ENCODE assay signal across 19 cellular contexts in genomic region chr13:73971481-73971880, GRCh38.
"Had no signal": no experiment of that assay in that cellular context is flagged by ENCODE, and none has a peak within 500 bp of the region (broad histone marks: within the 10 kb centered on the region; RNA-seq: fewer than 3 reads in every experiment).

No MANE protein-coding gene starts in this region.

- DNase-seq: dermis blood vessel endothelial cell; endodermal cell; erythroblast; foreskin melanocyte; head of caudate nucleus; left colon; left ventricle myocardium superior; mesendoderm; naive thymus-derived CD4-positive, alpha-beta T cell; nephron progenitor cell; posterior cingulate gyrus; stimulated activated CD4-positive, alpha-beta T cell treated with anti-CD3 and anti-CD28 coated beads, Interleukin-2, amount 100 ng/mL, for 24 hours; stimulated activated CD4-positive, alpha-beta T cell treated with anti-CD3 and anti-CD28 coated beads, Interleukin-4, amount 100 ng/mL, for 4 hours; stimulated activated naive B cell treated with anti-CD40 and anti-IgM and Interleukin-4, amounts not matched to agents 10 μg/mL and 1 μg/mL and 100 μg/mL, for 72 hours; stimulated activated naive CD8-positive, alpha-beta T cell treated with anti-CD3 and anti-CD28 coated beads, Interleukin-15, amount 100 ng/mL, for 72 hours; testis; upper lobe of right lung had no signal

- FAIRE-seq: endothelial cell of umbilical vein had no signal

- H3K4me3 Mint-ChIP-seq: endodermal cell; nephron progenitor cell; stimulated activated naive B cell treated with anti-CD40 and anti-IgM and Interleukin-4, amounts not matched to agents 10 μg/mL and 1 μg/mL and 100 μg/mL, for 72 hours; stimulated activated naive CD8-positive, alpha-beta T cell treated with anti-CD3 and anti-CD28 coated beads, Interleukin-15, amount 100 ng/mL, for 72 hours had no signal

- ATAC-seq: left colon; left ventricle myocardium superior; naive thymus-derived CD4-positive, alpha-beta T cell; sciatic nerve; stimulated activated naive B cell treated with anti-CD40 and anti-IgM and Interleukin-4, amounts not matched to agents 10 μg/mL and 1 μg/mL and 100 μg/mL, for 72 hours; stimulated activated naive CD8-positive, alpha-beta T cell treated with anti-CD3 and anti-CD28 coated beads, Interleukin-15, amount 100 ng/mL, for 72 hours; upper lobe of right lung had no signal

- H3K27ac Mint-ChIP-seq: endodermal cell; nephron progenitor cell; stimulated activated naive CD8-positive, alpha-beta T cell treated with anti-CD3 and anti-CD28 coated beads, Interleukin-15, amount 100 ng/mL, for 72 hours had no signal

- H3K27me3 Mint-ChIP-seq: naive thymus-derived CD4-positive, alpha-beta T cell; stimulated activated naive B cell treated with anti-CD40 and anti-IgM and Interleukin-4, amounts not matched to agents 10 μg/mL and 1 μg/mL and 100 μg/mL, for 72 hours; stimulated activated naive CD8-positive, alpha-beta T cell treated with anti-CD3 and anti-CD28 coated beads, Interleukin-15, amount 100 ng/mL, for 72 hours had no signal

- H3K9me3 Mint-ChIP-seq: endodermal cell had no signal
